Comparison of ENCODE assay signal across 18 cellular contexts in the genomic region with DNA sequence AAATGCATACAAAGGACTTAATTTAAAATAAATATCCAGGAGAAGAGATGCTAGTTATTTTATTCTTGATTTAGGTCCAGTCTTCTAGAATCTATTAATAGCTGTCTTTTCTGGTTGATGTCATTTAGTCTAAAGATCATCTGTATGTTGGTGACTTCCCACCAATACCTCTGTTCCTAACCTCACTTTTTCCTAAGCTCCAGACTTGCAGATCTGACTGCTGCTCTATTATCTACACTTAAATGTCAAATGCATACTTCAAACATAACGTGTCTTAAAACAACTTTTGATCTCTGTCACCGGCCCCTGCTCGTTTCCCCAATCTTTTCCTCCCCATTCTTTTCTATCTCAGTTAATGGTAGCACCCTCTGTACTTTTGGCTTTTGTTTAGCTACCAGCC.
DNase-seq lines count a peak whose midpoint lies in the region; ATAC-seq and TF ChIP-seq lines count a peak whose summit lies in the region.
"Had no signal": no experiment of that assay in that cellular context is flagged by ENCODE, and none has a peak within 500 bp of the region (broad histone marks: within the 10 kb centered on the region; RNA-seq: fewer than 3 reads in every experiment).

No MANE protein-coding gene starts in this region.

- peaks cover 70% of the 10 kb centered on the region for H3K4me1 ChIP-seq in DOHH2 (ENCODE audit: control insufficient read depth, low read length)
- H3K4me1 ChIP-seq in spleen, result peaks cover 21 to 46% (median 37%) of the 10 kb centered on the region in 6 donors

- WGBS in spleen, 5 donors, result 71 to 86% (median 79%) methylated on average over 3 of the region's 3 CpGs

- H3F3A ChIP-seq in DOHH2 (ENCODE audit: control insufficient read depth, insufficient read depth), result peaks cover 43% of the 10 kb centered on the region

- H3K9me2 ChIP-seq in DOHH2 (replicated peaks; ENCODE audit: control insufficient read depth, low read length), result no peaks in the 10 kb centered on the region

- peaks cover 62% of the 10 kb centered on the region for H3K79me2 ChIP-seq in DOHH2 (ENCODE audit: control insufficient read depth, low read length)

- ATAC-seq in activated CD4-positive, CD25-positive, alpha-beta regulatory T cell treated with anti-CD3 and anti-CD28 coated beads, Interleukin-2, amount 50 U/mL, for 24 hours, result peak; percentile 13 to 25

- H3K27me3 ChIP-seq in DOHH2 (ENCODE audit: control insufficient read depth, low read length), result no peaks in the 10 kb centered on the region
- H3K27me3 ChIP-seq in spleen (replicated peaks in 1 of 7), result no peaks in the 10 kb centered on the region
- H3K27me3 ChIP-seq: BLaER1 treated with 17β-estradiol and CSF1 and Interleukin-3, amounts not matched to agents 10 nM and 100 nM had no signal

- TF ChIP-seq CTCF in DOHH2 (IDR thresholded peaks at IDR 0.05; ENCODE audit: low read depth, low read length, poor library complexity, severe bottlenecking) (no peak), spleen (IDR thresholded peaks at IDR 0.05 in 8 of 11, conservative IDR thresholded peaks at IDR 0.05 in 3 of 11) (no peak)

- H3K4me3 ChIP-seq in DOHH2 (ENCODE audit: low read length) (peak overlapping the region; percentile 65), spleen (no peak overlapping the region)
- H3K4me3 ChIP-seq: BLaER1 treated with 17β-estradiol and CSF1 and Interleukin-3, amounts not matched to agents 10 nM and 100 nM; PC-9 had no signal

- intact Hi-C loops in spleen (cut with DNase I; ENCODE audit: low total_unique reads), result no loop called here

- H3K4me2 ChIP-seq in DOHH2 (ENCODE audit: low read length), result peak overlapping the region; percentile 79
- H3K4me2 ChIP-seq: PC-9 had no signal

- no peaks in the 10 kb centered on the region for H4K20me1 ChIP-seq in DOHH2 (ENCODE audit: control insufficient read depth, insufficient read depth, low read depth, low read length)

- no peak for TF ChIP-seq POLR2A in spleen (IDR thresholded peaks at IDR 0.05)

- DNase-seq in activated CD4-positive, CD25-positive, alpha-beta regulatory T cell (lab: John Stamatoyannopoulos, UW), result no peak
- no peak for DNase-seq in caudate nucleus (lab: John Stamatoyannopoulos, UW)
- DNase-seq in spleen, result no peak
- no peak for DNase-seq in glomerular visceral epithelial cell (ENCODE audit: extremely low spot score)
- DNase-seq in SK-N-DZ (ENCODE audit: low spot score), result no peak
- DNase-seq in NCI-H187 treated with DMSO at 0.1 percent for 48 hours (lab: John Stamatoyannopoulos, UW), result no peak
- DNase-seq: 8988T, DMS 273 treated with DMSO at 0.1 percent for 48 hours, GF-D8, GOT3, NCI-H187, NCI-H446, NCI-H69, PC-9 had no signal

- H3K27ac ChIP-seq in DOHH2 (ENCODE audit: low read depth, low read length) (peak overlapping the region; percentile 91), caudate nucleus (ENCODE audit: low read depth, low read length) (peak overlapping the region; percentile 33), spleen (peak overlapping the region in 7 of 8 donors; percentile 3 to 82 (median 58))
- H3K27ac ChIP-seq: HL-60, PC-9 had no signal

- H3K36me3 ChIP-seq in DOHH2 (ENCODE audit: control insufficient read depth, low read length), result peaks cover 58% of the 10 kb centered on the region
- peaks cover 0 to 14% (median 3%) of the 10 kb centered on the region in 6 donors for H3K36me3 ChIP-seq in spleen

- H3K9me3 ChIP-seq in DOHH2 (ENCODE audit: control insufficient read depth, insufficient read depth, low read length) (peaks cover 9% of the 10 kb centered on the region), spleen (peaks cover 0 to 6% (median 0%) of the 10 kb centered on the region in 8 donors)

Comparison
In these comparisons a context has a peak if more than half of its experiments do, and no peak if none do; other contexts are left out.
1. H3K27ac ChIP-seq: peak in every context shown above with its lines; median percentile 91 in DOHH2; 58 in spleen; 33 in caudate nucleus.